ENCODE assay signal across 8 cellular contexts in the genomic region with DNA sequence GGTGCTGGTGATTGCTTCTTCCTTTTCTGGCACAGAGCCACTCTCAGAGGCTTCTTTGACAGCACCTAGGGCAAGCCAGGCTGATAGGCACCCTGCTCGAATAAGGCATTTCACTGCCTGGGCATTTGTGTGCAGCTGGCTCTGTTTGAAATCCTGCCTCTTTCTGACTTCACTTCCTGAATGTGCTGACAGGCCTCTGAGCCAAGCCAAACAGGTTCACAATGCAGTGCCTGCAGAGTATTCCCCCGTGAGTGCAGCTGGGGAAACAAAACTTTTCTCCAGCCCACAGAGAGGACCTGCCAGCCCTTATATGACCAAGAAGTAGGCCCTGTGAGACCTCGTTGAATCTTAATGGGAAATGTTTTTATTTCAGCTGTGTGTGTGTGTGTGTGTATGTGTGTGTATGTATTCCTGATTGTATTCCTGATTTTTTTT. TPM values are rescaled to one million over a fixed set of nuclear protein-coding genes. Genes with fewer than 3 reads are reported as not detected.
DNase-seq lines count a peak whose midpoint lies in the region; ATAC-seq and TF ChIP-seq lines count a peak whose summit lies in the region.

No MANE protein-coding gene starts in this region.

- TF ChIP-seq CTCF in RWPE1 (conservative IDR thresholded peaks at IDR 0.05; ENCODE audit: low read depth) (no peak), fibroblast of villous mesenchyme (IDR thresholded peaks at IDR 0.05; ENCODE audit: insufficient read depth, low read depth, low read length) (no peak)

- DNase-seq in activated CD8-positive, alpha-beta memory T cell treated with anti-CD3 and anti-CD28 coated beads, Interleukin-2, amount 10 ng/mL, durations not matched to agents 7 days and 5 days = no peak
- no peak for DNase-seq in activated CD8-positive, alpha-beta memory T cell treated with anti-CD3 and anti-CD28 coated beads for 24 hours
- DNase-seq in RWPE1 (ENCODE audit: low spot score) (no peak), fibroblast of villous mesenchyme (ENCODE audit: low read depth) (peak; percentile 18), NCI-H446 treated with DMSO at 0.1 percent for 48 hours (lab: John Stamatoyannopoulos, UW) (no peak)

- ATAC-seq in activated CD8-positive, alpha-beta memory T cell treated with anti-CD3 and anti-CD28 coated beads, Interleukin-2, amount 10 ng/mL, durations not matched to agents 7 days and 5 days = peak; percentile 10
- ATAC-seq in HG03280 (IDR thresholded peaks at IDR 0.05; ENCODE audit: unreplicated experiment) (peak; percentile 55), GM19328 (IDR thresholded peaks at IDR 0.05; ENCODE audit: unreplicated experiment) (no peak)

- H3K27me3 ChIP-seq in rectal smooth muscle tissue (ENCODE audit: control insufficient read depth, insufficient read depth, low read length) = no peaks in the 10 kb centered on the region

- H3K4me3 Mint-ChIP-seq in activated CD8-positive, alpha-beta memory T cell treated with anti-CD3 and anti-CD28 coated beads, Interleukin-2, amount 10 ng/mL, durations not matched to agents 7 days and 5 days = no peak overlapping the region

- no peak overlapping the region for H3K9ac ChIP-seq in rectal smooth muscle tissue (ENCODE audit: low read length)

- no peaks in the 10 kb centered on the region for H3K36me3 ChIP-seq in rectal smooth muscle tissue (ENCODE audit: control insufficient read depth, insufficient read depth, low read length)

- H3K27ac Mint-ChIP-seq in activated CD8-positive, alpha-beta memory T cell treated with anti-CD3 and anti-CD28 coated beads, Interleukin-2, amount 10 ng/mL, durations not matched to agents 7 days and 5 days = no peak overlapping the region

- POLR2A ChIA-PET in RWPE1 (lab: Yijun Ruan, JAX; ENCODE audit: low non-redundant PET) = no interaction called here

- no peaks in the 10 kb centered on the region for H3K9me3 Mint-ChIP-seq in activated CD8-positive, alpha-beta memory T cell treated with anti-CD3 and anti-CD28 coated beads, Interleukin-2, amount 10 ng/mL, durations not matched to agents 7 days and 5 days (ENCODE audit: low read depth)

- H3K4me1 Mint-ChIP-seq in activated CD8-positive, alpha-beta memory T cell treated with anti-CD3 and anti-CD28 coated beads, Interleukin-2, amount 10 ng/mL, durations not matched to agents 7 days and 5 days = peaks cover 16% of the 10 kb centered on the region

- peaks cover 10% of the 10 kb centered on the region for H3K4me1 ChIP-seq in rectal smooth muscle tissue (ENCODE audit: control insufficient read depth, insufficient read depth, low read length)

- H3K27ac ChIP-seq in RWPE1 (peak overlapping the region; percentile 56), rectal smooth muscle tissue (ENCODE audit: low read depth, low read length) (peak overlapping the region; percentile 80)

- no peak overlapping the region for H3K4me3 ChIP-seq in fibroblast of villous mesenchyme (ENCODE audit: low read depth, low read length)
- no peak overlapping the region for H3K4me3 ChIP-seq in rectal smooth muscle tissue (ENCODE audit: low read length)

- H3K36me3 Mint-ChIP-seq in activated CD8-positive, alpha-beta memory T cell treated with anti-CD3 and anti-CD28 coated beads, Interleukin-2, amount 10 ng/mL, durations not matched to agents 7 days and 5 days = no peaks in the 10 kb centered on the region

- CTCF ChIA-PET in activated CD8-positive, alpha-beta memory T cell treated with anti-CD3 and anti-CD28 coated beads, Interleukin-2, amount 10 ng/mL, durations not matched to agents 7 days and 5 days (lab: Charles Lee) = interaction anchor here (0.8 to 2.9 kb wide), 8 partner anchors 8 to 926 kb away, joined by 3 to 12 read pairs (median 4); no protein-coding TSS in a partner anchor
- CTCF ChIA-PET in RWPE1 (lab: Yijun Ruan, JAX) = no interaction called here

- no peaks in the 10 kb centered on the region for H3K27me3 Mint-ChIP-seq in activated CD8-positive, alpha-beta memory T cell treated with anti-CD3 and anti-CD28 coated beads, Interleukin-2, amount 10 ng/mL, durations not matched to agents 7 days and 5 days

RNA-seq across cellular contexts. Expression of gene JUN, which starts 10.4 kb away (rescaled TPM):
- 100 to 1,000 TPM in 1 of 2 experiments, 10 to 100 TPM in 1; 50.5 to 129 TPM for total RNA-seq in activated CD8-positive, alpha-beta memory T cell treated with anti-CD3 and anti-CD28 coated beads, Interleukin-2, amount 10 ng/mL, durations not matched to agents 7 days and 5 days
- total RNA-seq in fibroblast of villous mesenchyme = 71.2 and 84.6 TPM in 2 replicates
